Comparison of ENCODE assay signal across 18 cellular contexts in genomic region chr3:4843619-4844018, GRCh38.
DNase-seq lines count a peak whose midpoint lies in the region; FAIRE-seq and TF ChIP-seq lines count a peak whose summit lies in the region.
"Had no signal": no experiment of that assay in that cellular context is flagged by ENCODE, and none has a peak within 500 bp of the region (broad histone marks: within the 10 kb centered on the region; RNA-seq: fewer than 3 reads in every experiment).

No MANE protein-coding gene starts in this region.

- H3K36me3 Mint-ChIP-seq in activated CD4-positive, alpha-beta T cell treated with anti-CD3 and anti-CD28 coated beads, Interleukin-2, amount 10 ng/mL, durations not matched to agents 24 days and 14 days (ENCODE audit: low read depth), result peaks cover 45% of the 10 kb centered on the region
- H3K36me3 Mint-ChIP-seq in activated T-helper 1 cell treated with anti-CD3 and anti-CD28 coated beads, Interleukin-12 subunit alpha, Interleukin-12 subunit beta, Interleukin-2, Interleukin-4 antibody, amounts not matched to agents 30 ng/mL and 10 ng/mL and 1 ng/mL, durations not matched to agents 14 hours and 24 hours and 36 hours (ENCODE audit: low read depth), result peaks cover 47% of the 10 kb centered on the region
- H3K36me3 Mint-ChIP-seq in nephron progenitor cell (ENCODE audit: low read depth), result peaks cover 41% of the 10 kb centered on the region

- intact Hi-C loops in activated CD4-positive, alpha-beta T cell treated with anti-CD3 and anti-CD28 coated beads, Interleukin-2, amount 10 ng/mL, durations not matched to agents 24 days and 14 days (cut with micrococcal nuclease), result no loop called here
- intact Hi-C loops in activated T-helper 1 cell treated with anti-CD3 and anti-CD28 coated beads, Interleukin-12 subunit alpha, Interleukin-12 subunit beta, Interleukin-2, Interleukin-4 antibody, amounts not matched to agents 30 ng/mL and 10 ng/mL and 1 ng/mL, durations not matched to agents 14 hours and 24 hours and 36 hours (cut with micrococcal nuclease), result no loop called here

- H3K4me1 Mint-ChIP-seq in activated CD4-positive, alpha-beta T cell treated with anti-CD3 and anti-CD28 coated beads, Interleukin-2, amount 10 ng/mL, durations not matched to agents 24 days and 14 days, result peaks cover 70% of the 10 kb centered on the region
- H3K4me1 Mint-ChIP-seq in activated T-helper 1 cell treated with anti-CD3 and anti-CD28 coated beads, Interleukin-12 subunit alpha, Interleukin-12 subunit beta, Interleukin-2, Interleukin-4 antibody, amounts not matched to agents 30 ng/mL and 10 ng/mL and 1 ng/mL, durations not matched to agents 14 hours and 24 hours and 36 hours (ENCODE audit: low read depth), result peaks cover 86% of the 10 kb centered on the region
- peaks cover 15% of the 10 kb centered on the region for H3K4me1 Mint-ChIP-seq in nephron progenitor cell

- DNase-seq in activated CD4-positive, alpha-beta T cell treated with anti-CD3 and anti-CD28 coated beads, Interleukin-2, amount 10 ng/mL, durations not matched to agents 24 days and 14 days, result peak; percentile 71
- no peak for DNase-seq in activated CD4-positive, alpha-beta T cell treated with anti-CD3 and anti-CD28 coated beads, Interleukin-2, amount 50 U/mL, for 1 hour
- DNase-seq in GM12891 (ENCODE audit: insufficient read length, low spot score) (no peak), nephron progenitor cell (no peak), H4 (ENCODE audit: low spot score) (no peak), NCI-H128 (lab: John Stamatoyannopoulos, UW; ENCODE audit: unreplicated experiment) (no peak), KG1 (lab: John Stamatoyannopoulos, UW) (no peak)
- no peak for DNase-seq in activated T-helper 1 cell treated with anti-CD3 and anti-CD28 coated beads, Interleukin-12 subunit alpha, Interleukin-12 subunit beta, Interleukin-2, Interleukin-4 antibody, amounts not matched to agents 30 ng/mL and 10 ng/mL and 1 ng/mL, durations not matched to agents 14 hours and 24 hours and 36 hours (ENCODE audit: low spot score)
- DNase-seq: activated CD4-positive, alpha-beta T cell treated with anti-CD3 and anti-CD28 coated beads, Interleukin-2, amount 50 U/mL, for 4 hours; left colon; NCI-H1436; NCI-H2081 treated with DMSO at 0.1 percent for 48 hours; NCI-H774; sigmoid colon; stimulated activated CD4-positive, alpha-beta T cell treated with anti-CD3 and anti-CD28 coated beads, Interleukin-4, amount 100 ng/mL, for 4 hours; stimulated activated naive CD4-positive, alpha-beta T cell; uterus had no signal

- peak overlapping the region; percentile 82 for H3K27ac Mint-ChIP-seq in activated CD4-positive, alpha-beta T cell treated with anti-CD3 and anti-CD28 coated beads, Interleukin-2, amount 10 ng/mL, durations not matched to agents 24 days and 14 days
- peak overlapping the region; percentile 97 for H3K27ac Mint-ChIP-seq in activated T-helper 1 cell treated with anti-CD3 and anti-CD28 coated beads, Interleukin-12 subunit alpha, Interleukin-12 subunit beta, Interleukin-2, Interleukin-4 antibody, amounts not matched to agents 30 ng/mL and 10 ng/mL and 1 ng/mL, durations not matched to agents 14 hours and 24 hours and 36 hours
- H3K27ac Mint-ChIP-seq in nephron progenitor cell, result peak overlapping the region; percentile 55
- H3K27ac Mint-ChIP-seq: progenitor cell of endocrine pancreas had no signal

- peaks cover 4% of the 10 kb centered on the region for H3K9me3 Mint-ChIP-seq in activated CD4-positive, alpha-beta T cell treated with anti-CD3 and anti-CD28 coated beads, Interleukin-2, amount 10 ng/mL, durations not matched to agents 24 days and 14 days
- H3K9me3 Mint-ChIP-seq in activated T-helper 1 cell treated with anti-CD3 and anti-CD28 coated beads, Interleukin-12 subunit alpha, Interleukin-12 subunit beta, Interleukin-2, Interleukin-4 antibody, amounts not matched to agents 30 ng/mL and 10 ng/mL and 1 ng/mL, durations not matched to agents 14 hours and 24 hours and 36 hours, result peaks cover 7% of the 10 kb centered on the region
- no peaks in the 10 kb centered on the region for H3K9me3 Mint-ChIP-seq in nephron progenitor cell

- H3K27me3 Mint-ChIP-seq in activated CD4-positive, alpha-beta T cell treated with anti-CD3 and anti-CD28 coated beads, Interleukin-2, amount 10 ng/mL, durations not matched to agents 24 days and 14 days, result no peaks in the 10 kb centered on the region
- no peaks in the 10 kb centered on the region for H3K27me3 Mint-ChIP-seq in activated T-helper 1 cell treated with anti-CD3 and anti-CD28 coated beads, Interleukin-12 subunit alpha, Interleukin-12 subunit beta, Interleukin-2, Interleukin-4 antibody, amounts not matched to agents 30 ng/mL and 10 ng/mL and 1 ng/mL, durations not matched to agents 14 hours and 24 hours and 36 hours (ENCODE audit: insufficient read depth)
- no peaks in the 10 kb centered on the region for H3K27me3 Mint-ChIP-seq in nephron progenitor cell (ENCODE audit: low read depth, poor library complexity)

- no peak for TF ChIP-seq CTCF in nephron progenitor cell (IDR thresholded peaks at IDR 0.05)

- FAIRE-seq in GM12891 (lab: Jason Lieb, UNC), result peak; percentile 41

- peak overlapping the region; percentile 18 for H3K4me3 Mint-ChIP-seq in activated CD4-positive, alpha-beta T cell treated with anti-CD3 and anti-CD28 coated beads, Interleukin-2, amount 10 ng/mL, durations not matched to agents 24 days and 14 days
- H3K4me3 Mint-ChIP-seq in activated T-helper 1 cell treated with anti-CD3 and anti-CD28 coated beads, Interleukin-12 subunit alpha, Interleukin-12 subunit beta, Interleukin-2, Interleukin-4 antibody, amounts not matched to agents 30 ng/mL and 10 ng/mL and 1 ng/mL, durations not matched to agents 14 hours and 24 hours and 36 hours, result peak overlapping the region; percentile 23
- no peak overlapping the region for H3K4me3 Mint-ChIP-seq in nephron progenitor cell

- no peak for TF ChIP-seq POLR2A in GM12891 (IDR thresholded peaks at IDR 0.05; ENCODE audit: low read depth, low read length)

TF ChIP-seq in GM12891, 5 proteins besides CTCF, POLR2A, EP300 and RAD21:
- TF ChIP-seq TAF1 (IDR thresholded peaks at IDR 0.05; ENCODE audit: low read depth, low read length), result no peak
- no peak for TF ChIP-seq SPI1 (IDR thresholded peaks at IDR 0.05; ENCODE audit: low read depth, low read length)
- no peak for TF ChIP-seq POLR2AphosphoS5 (IDR thresholded peaks at IDR 0.05; ENCODE audit: low read depth, low read length)
- TF ChIP-seq PAX5 (IDR thresholded peaks at IDR 0.05; ENCODE audit: insufficient read depth, low read length, severe bottlenecking), result no peak
- no peak for TF ChIP-seq POU2F2 (IDR thresholded peaks at IDR 0.05; ENCODE audit: low read depth, low read length)
